In genomic region chr12:62536546-62536945, GRCh38 we compare ENCODE assay signal across 15 cellular contexts.
"Had no signal": no experiment of that assay in that cellular context is flagged by ENCODE, and none has a peak within 500 bp of the region (broad histone marks: within the 10 kb centered on the region; RNA-seq: fewer than 3 reads in every experiment).

No MANE protein-coding gene starts in this region.

- FAIRE-seq: keratinocyte had no signal

- H3K4me1 ChIP-seq: neural progenitor cell, prostate gland had no signal

- H3K4me2 ChIP-seq: neural progenitor cell had no signal

- H3K36me3 ChIP-seq: prostate gland had no signal

- H3K9ac ChIP-seq: neural progenitor cell had no signal

- H3K27me3 ChIP-seq: neural progenitor cell, right atrium auricular region, sigmoid colon, stomach, thyroid gland had no signal

- DNase-seq: effector CD8-positive, alpha-beta T cell; head of caudate nucleus; mesendoderm; midbrain; naive thymus-derived CD4-positive, alpha-beta T cell; sigmoid colon; stimulated activated CD4-positive, alpha-beta T cell treated with anti-CD3 and anti-CD28 coated beads, Interleukin-2, amount 100 ng/mL, for 24 hours; stimulated activated CD4-positive, alpha-beta T cell treated with anti-CD3 and anti-CD28 coated beads, Interleukin-4, amount 100 ng/mL, for 24 hours; stimulated activated naive CD4-positive, alpha-beta T cell treated with Interleukin-2 at 50 U/mL for 16 hours; stomach; thyroid gland had no signal

- H3K4me3 ChIP-seq: neural progenitor cell, prostate gland, right atrium auricular region, sigmoid colon, stomach, thyroid gland had no signal

- H3K27ac ChIP-seq: neural progenitor cell, prostate gland, sigmoid colon, stomach had no signal

- H2AFZ ChIP-seq: neural progenitor cell had no signal

- H3K9me3 ChIP-seq: prostate gland, right atrium auricular region, sigmoid colon, stomach, thyroid gland had no signal
